In the genomic region with DNA sequence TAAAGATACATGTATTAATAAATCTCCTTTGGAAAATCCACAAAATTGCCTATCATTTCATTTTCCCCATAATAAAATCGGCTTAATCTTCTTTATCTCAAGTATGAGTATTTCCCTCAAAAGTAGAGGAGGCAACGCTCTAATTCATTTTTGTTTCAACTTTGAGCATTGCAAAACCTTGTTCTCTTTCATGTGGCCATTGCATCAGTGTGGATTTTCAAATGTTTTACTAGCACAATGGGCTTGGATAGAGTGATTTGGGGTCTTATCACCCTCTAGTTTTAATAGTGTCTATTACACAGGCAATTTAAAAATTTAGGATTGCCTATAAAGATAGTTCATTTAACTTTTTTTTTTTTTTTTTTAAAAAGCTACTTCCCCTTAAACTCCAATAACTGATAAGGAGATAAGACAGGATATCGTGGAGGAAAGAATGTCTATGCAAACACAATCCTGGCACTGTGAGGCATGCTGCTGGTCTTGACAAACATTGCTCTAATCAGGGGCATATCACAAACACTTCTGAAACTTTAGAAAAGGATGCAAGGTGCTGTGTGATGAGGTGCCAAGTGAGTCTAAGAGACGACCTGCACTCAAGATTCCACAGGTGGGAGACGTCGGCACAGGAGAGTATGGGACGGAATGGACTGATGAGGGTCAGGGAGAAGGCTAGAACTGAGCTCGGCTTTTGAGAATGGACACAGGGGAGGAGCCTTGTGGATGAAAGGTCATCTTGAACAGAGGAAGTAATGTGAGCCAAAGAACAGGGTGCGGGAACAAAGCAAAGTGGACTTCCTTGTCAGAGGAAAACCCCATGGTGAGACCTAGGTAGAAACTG, we compare ENCODE assay signal across 17 cellular contexts.
DNase-seq lines count a peak whose midpoint lies in the region; ATAC-seq, FAIRE-seq and TF ChIP-seq lines count a peak whose summit lies in the region.
"Had no signal": no experiment of that assay in that cellular context is flagged by ENCODE, and none has a peak within 500 bp of the region (broad histone marks: within the 10 kb centered on the region; RNA-seq: fewer than 3 reads in every experiment).

No MANE protein-coding gene starts in this region.

- peak; percentile 41 for ATAC-seq in left lung
- ATAC-seq in GM19035 (IDR thresholded peaks at IDR 0.05; ENCODE audit: unreplicated experiment): no peak
- ATAC-seq: activated T-helper 17 cell treated with anti-CD3 and anti-CD28 coated beads, Interleukin-2, amount 50 U/mL, for 72 hours; left ventricle myocardium superior; Right ventricle myocardium inferior; stimulated activated effector memory CD8-positive, alpha-beta T cell treated with anti-CD3 and anti-CD28 coated beads, Interleukin-12 subunit alpha, Interleukin-12 subunit beta, amount 100 ng/mL, for 72 hours had no signal

- DNase-seq in H54 (ENCODE audit: insufficient read length, low spot score) (no peak), Peyer's patch (peak in 2 of 3 donors; percentile 64 to 75), left lung (no peak), renal cortical epithelial cell (ENCODE audit: low read depth) (peak; percentile 2), frontal cortex (ENCODE audit: low spot score in 2 of 2) (no peak), ACHN (no peak)
- DNase-seq: activated CD4-positive, alpha-beta T cell treated with anti-CD3 and anti-CD28 coated beads, Interleukin-2, amount 10 ng/mL, durations not matched to agents 24 days and 14 days; activated naive CD8-positive, alpha-beta T cell treated with anti-CD3 and anti-CD28 coated beads for 36 hours; left ventricle myocardium superior; NCI-H1417 treated with DMSO at 0.1 percent for 48 hours; NCI-H524 treated with DMSO at 0.1 percent for 48 hours; testis had no signal

- H3K9me3 ChIP-seq in Peyer's patch (no peaks in the 10 kb centered on the region), left lung (no peaks in the 10 kb centered on the region)
- H3K9me3 ChIP-seq: testis had no signal

- H3K27me3 ChIP-seq in Peyer's patch (no peaks in the 10 kb centered on the region), left lung (no peaks in the 10 kb centered on the region)
- H3K27me3 ChIP-seq: testis had no signal

- H3K36me3 ChIP-seq in Peyer's patch (no peaks in the 10 kb centered on the region), left lung (no peaks in the 10 kb centered on the region)

- no peak for TF ChIP-seq POLR2A in H54 (IDR thresholded peaks at IDR 0.05; ENCODE audit: low read depth, low read length)
- TF ChIP-seq POLR2A in Peyer's patch (IDR thresholded peaks at IDR 0.05): peak in 1 of 2 donors; percentile 30

- H3K4me1 ChIP-seq in Peyer's patch (peaks cover 0 to 16% (median 0%) of the 10 kb centered on the region in 4 donors), left lung (no peaks in the 10 kb centered on the region)
- H3K4me1 ChIP-seq: testis had no signal

- H3K27ac ChIP-seq in Peyer's patch (peak overlapping the region in 3 of 4 donors; percentile 30 to 82 (median 54)), left lung (no peak overlapping the region)
- H3K27ac ChIP-seq: testis had no signal

- H3K4me3 ChIP-seq in Peyer's patch (no peak overlapping the region), left lung (no peak overlapping the region)
- H3K4me3 ChIP-seq: testis had no signal

- no peak for TF ChIP-seq CTCF in Peyer's patch (IDR thresholded peaks at IDR 0.05)
- TF ChIP-seq CTCF in left lung (IDR thresholded peaks at IDR 0.05): no peak

- FAIRE-seq in H54 (lab: Jason Lieb, UNC): peak; percentile 11
- no peak for FAIRE-seq in frontal cortex (lab: Jason Lieb, UNC)
- FAIRE-seq: TTC549 had no signal

- in situ Hi-C loops in ACHN (cut with HindIII; ENCODE audit: low pct_ligation_motif_present, low pct_unique_long_range_greater_than_20kb, low sequenced_read_pairs): no loop called here

- intact Hi-C loops in left lung (cut with DNase I): no loop called here

Comparison
In these comparisons a context has a peak if more than half of its experiments do, and no peak if none do; other contexts are left out.
1. DNase-seq: peak in Peyer's patch (2 of 3) and renal cortical epithelial cell (single experiment); none in H54 (single experiment), left lung (0 of 2), frontal cortex (0 of 2) and ACHN (single experiment).
2. H3K27ac ChIP-seq: peak in Peyer's patch (3 of 4); none in left lung (0 of 2).